ENCODE assay signal across 21 cellular contexts in genomic region chr14:71388336-71388735, GRCh38.
"Had no signal": no experiment of that assay in that cellular context is flagged by ENCODE, and none has a peak within 500 bp of the region (broad histone marks: within the 10 kb centered on the region; RNA-seq: fewer than 3 reads in every experiment).

No MANE protein-coding gene starts in this region.

- H3K4me3 ChIP-seq: colonic mucosa, gastrocnemius medialis, heart right ventricle, neural progenitor cell, pancreas, right lobe of liver, spleen, testis, tibial nerve had no signal

- H3K4me3 Mint-ChIP-seq: natural killer cell treated with Interleukin-12 subunit alpha and Interleukin-12 subunit beta and Interleukin-15 and Interleukin-18, amount 100 ng/mL, for 72 hours; neural progenitor cell; stimulated activated naive B cell treated with anti-CD40 and anti-IgM and Interleukin-4, amounts not matched to agents 10 μg/mL and 1 μg/mL and 100 μg/mL, for 72 hours; stimulated activated naive CD8-positive, alpha-beta T cell treated with anti-CD3 and anti-CD28 coated beads, Interleukin-15, amount 100 ng/mL, for 72 hours had no signal

- DNase-seq: colonic mucosa; dermis blood vessel endothelial cell; gastrocnemius medialis; heart right ventricle; hypothalamus; mammary epithelial cell; midbrain; nucleus accumbens; pancreas; right lobe of liver; spleen; stimulated activated CD4-positive, alpha-beta T cell treated with anti-CD3 and anti-CD28 coated beads, Interleukin-15, amount 100 ng/mL, for 24 hours; stimulated activated CD4-positive, alpha-beta T cell treated with anti-CD3 and anti-CD28 coated beads, Interleukin-1b, Interleukin-23, amount 100 ng/mL, for 48 hours; stimulated activated CD4-positive, alpha-beta T cell treated with anti-CD3 and anti-CD28 coated beads, Interleukin-4, amount 100 ng/mL, for 4 hours; stimulated activated naive B cell treated with anti-CD40 and anti-IgM and Interleukin-4, amounts not matched to agents 10 μg/mL and 1 μg/mL and 100 μg/mL, for 72 hours; stimulated activated naive CD8-positive, alpha-beta T cell treated with anti-CD3 and anti-CD28 coated beads, Interleukin-15, amount 100 ng/mL, for 72 hours; testis had no signal

- H2AFZ ChIP-seq: neural progenitor cell had no signal

- H3K27ac ChIP-seq: colonic mucosa, gastrocnemius medialis, heart right ventricle, neural progenitor cell, pancreas, right lobe of liver, testis, tibial nerve had no signal

- H3K27me3 ChIP-seq: colonic mucosa, gastrocnemius medialis, heart right ventricle, neural progenitor cell, pancreas, right lobe of liver, spleen, testis, tibial nerve had no signal

- H3K27me3 Mint-ChIP-seq: natural killer cell treated with Interleukin-12 subunit alpha and Interleukin-12 subunit beta and Interleukin-15 and Interleukin-18, amount 100 ng/mL, for 72 hours; progenitor cell of endocrine pancreas; stimulated activated naive B cell treated with anti-CD40 and anti-IgM and Interleukin-4, amounts not matched to agents 10 μg/mL and 1 μg/mL and 100 μg/mL, for 72 hours; stimulated activated naive CD8-positive, alpha-beta T cell treated with anti-CD3 and anti-CD28 coated beads, Interleukin-15, amount 100 ng/mL, for 72 hours had no signal

- H3K9me3 Mint-ChIP-seq: natural killer cell treated with Interleukin-12 subunit alpha and Interleukin-12 subunit beta and Interleukin-15 and Interleukin-18, amount 100 ng/mL, for 72 hours; stimulated activated naive CD8-positive, alpha-beta T cell treated with anti-CD3 and anti-CD28 coated beads, Interleukin-15, amount 100 ng/mL, for 72 hours had no signal

- H3K9me3 ChIP-seq: colonic mucosa, gastrocnemius medialis, heart right ventricle, pancreas, right lobe of liver, spleen, testis, tibial nerve had no signal

- H3K36me3 ChIP-seq: colonic mucosa, gastrocnemius medialis, heart right ventricle, neural progenitor cell, pancreas, right lobe of liver, spleen, tibial nerve had no signal

- H3K9ac ChIP-seq: neural progenitor cell had no signal

- H3K36me3 Mint-ChIP-seq: natural killer cell treated with Interleukin-12 subunit alpha and Interleukin-12 subunit beta and Interleukin-15 and Interleukin-18, amount 100 ng/mL, for 72 hours had no signal

- H3K27ac Mint-ChIP-seq: natural killer cell treated with Interleukin-12 subunit alpha and Interleukin-12 subunit beta and Interleukin-15 and Interleukin-18, amount 100 ng/mL, for 72 hours; neural progenitor cell; stimulated activated naive CD8-positive, alpha-beta T cell treated with anti-CD3 and anti-CD28 coated beads, Interleukin-15, amount 100 ng/mL, for 72 hours had no signal

- H3K4me2 ChIP-seq: neural progenitor cell had no signal

- H3K4me1 ChIP-seq: colonic mucosa, gastrocnemius medialis, heart right ventricle, right lobe of liver had no signal
